ENCODE assay signal across 8 cellular contexts in genomic region chr5:125412051-125412560, GRCh38.
DNase-seq lines count a peak whose midpoint lies in the region; ATAC-seq and TF ChIP-seq lines count a peak whose summit lies in the region.

No MANE protein-coding gene starts in this region.

- H3K4me1 Mint-ChIP-seq in activated T-cell treated with anti-CD3 and anti-CD28 coated beads, Interleukin-2, amount 50 U/mL, for 4 hours (ENCODE audit: low read depth): no peaks in the 10 kb centered on the region

- no peaks in the 10 kb centered on the region for H3K36me3 ChIP-seq in breast epithelium
- H3K36me3 ChIP-seq in urinary bladder (ENCODE audit: insufficient read depth): no peaks in the 10 kb centered on the region

- no peaks in the 10 kb centered on the region for H3K27me3 Mint-ChIP-seq in activated T-cell treated with anti-CD3 and anti-CD28 coated beads, Interleukin-2, amount 50 U/mL, for 4 hours (ENCODE audit: low read depth)

- H3K4me1 ChIP-seq in breast epithelium (peaks cover 0 to 23% of the 10 kb centered on the region in 2 donors), urinary bladder (ENCODE audit: insufficient read depth) (no peaks in the 10 kb centered on the region)

- no peak for TF ChIP-seq POLR2A in breast epithelium (IDR thresholded peaks at IDR 0.05)

- H3K27ac ChIP-seq in breast epithelium (peak overlapping the region; percentile 86 to 89), urinary bladder (ENCODE audit: low read depth) (peak overlapping the region; percentile 16)

- no peak overlapping the region for H3K4me3 Mint-ChIP-seq in activated T-cell treated with anti-CD3 and anti-CD28 coated beads, Interleukin-2, amount 50 U/mL, for 4 hours

- 60% methylated on average over 11 of the region's 11 CpGs for WGBS in urinary bladder

- ATAC-seq in GM21367 (IDR thresholded peaks at IDR 0.05; ENCODE audit: unreplicated experiment): peak; percentile 49
- peak; percentile 26 for ATAC-seq in HG03558 (IDR thresholded peaks at IDR 0.05; ENCODE audit: extremely low read depth, unreplicated experiment)
- ATAC-seq in activated T-cell treated with anti-CD3 and anti-CD28 coated beads, Interleukin-2, amount 50 U/mL, for 4 hours: no peak

- peak; percentile 79 for DNase-seq in DMS53 (lab: John Stamatoyannopoulos, UW)
- DNase-seq in breast epithelium (ENCODE audit: low spot score in 2 of 2): peak in 1 of 2 donors; percentile 29
- peak; percentile 95 for DNase-seq in left kidney (ENCODE audit: low read depth, low spot score)
- no peak for DNase-seq in A172 (ENCODE audit: low spot score)
- DNase-seq in activated T-cell treated with anti-CD3 and anti-CD28 coated beads, Interleukin-2, amount 50 U/mL, for 4 hours: no peak

- no peaks in the 10 kb centered on the region for H3K36me3 Mint-ChIP-seq in activated T-cell treated with anti-CD3 and anti-CD28 coated beads, Interleukin-2, amount 50 U/mL, for 4 hours (ENCODE audit: insufficient read depth)

- H3K4me3 ChIP-seq in breast epithelium: peak overlapping the region in 2 of 3 donors; percentile 39 to 52
- H3K4me3 ChIP-seq in urinary bladder (ENCODE audit: low read depth, low read length): no peak overlapping the region

- H3K9me3 Mint-ChIP-seq in activated T-cell treated with anti-CD3 and anti-CD28 coated beads, Interleukin-2, amount 50 U/mL, for 4 hours: no peaks in the 10 kb centered on the region

- no peaks in the 10 kb centered on the region for H3K9me3 ChIP-seq in breast epithelium

- intact Hi-C loops in breast epithelium (cut with DNase I; ENCODE audit: low total_unique reads): no loop called here

- TF ChIP-seq CTCF in breast epithelium (IDR thresholded peaks at IDR 0.05): no peak

- H3K27me3 ChIP-seq in breast epithelium: no peaks in the 10 kb centered on the region

Comparison
In these comparisons a context has a peak if more than half of its experiments do, and no peak if none do; other contexts are left out.
1. DNase-seq: peak in DMS53 (single experiment) and left kidney (single experiment); none in A172 (single experiment) and activated T-cell treated with anti-CD3 and anti-CD28 coated beads, Interleukin-2, amount 50 U/mL, for 4 hours (single experiment).
2. ATAC-seq: peak in GM21367 (single experiment) and HG03558 (single experiment); none in activated T-cell treated with anti-CD3 and anti-CD28 coated beads, Interleukin-2, amount 50 U/mL, for 4 hours (0 of 2).